ENCODE assay signal across 15 cellular contexts in the genomic region with DNA sequence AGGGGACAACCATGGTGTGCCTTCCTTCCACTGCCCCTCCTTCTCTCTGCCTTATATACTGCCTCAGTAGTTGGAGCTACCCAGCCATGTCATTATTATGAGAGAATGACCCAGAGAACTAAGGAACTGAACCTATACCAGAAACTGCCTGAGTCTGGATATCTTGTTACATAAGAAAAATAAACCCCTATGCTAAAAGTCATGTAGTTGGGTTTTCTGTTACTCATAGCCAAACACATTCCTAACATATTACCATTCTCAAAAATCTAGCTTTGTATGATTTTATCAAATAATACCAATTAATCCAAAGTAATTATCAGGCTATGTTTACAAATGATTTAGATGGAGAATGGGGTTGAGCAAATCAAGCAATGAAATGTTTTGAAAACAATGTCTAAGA. TPM values are rescaled to one million over a fixed set of nuclear protein-coding genes. Genes with fewer than 3 reads are reported as not detected.
DNase-seq lines count a peak whose midpoint lies in the region; ATAC-seq and TF ChIP-seq lines count a peak whose summit lies in the region.
"Had no signal": no experiment of that assay in that cellular context is flagged by ENCODE, and none has a peak within 500 bp of the region (broad histone marks: within the 10 kb centered on the region; RNA-seq: fewer than 3 reads in every experiment).

No MANE protein-coding gene starts in this region.

- H3K9me3 ChIP-seq in GM23248 (ENCODE audit: low read depth) (no peaks in the 10 kb centered on the region), adipocyte (ENCODE audit: control insufficient read depth, low read length) (no peaks in the 10 kb centered on the region), SJCRH30 (replicated peaks) (no peaks in the 10 kb centered on the region), left lung (no peaks in the 10 kb centered on the region)
- H3K9me3 ChIP-seq: Peyer's patch had no signal

- DNase-seq in GM23248 (peak; percentile 43), adipocyte (ENCODE audit: low read depth) (peak; percentile 30), fibroblast of mammary gland (ENCODE audit: low read depth) (peak; percentile 42), stromal cell of bone marrow (ENCODE audit: low read depth) (peak; percentile 40), SJCRH30 (no peak), left lung (no peak)
- DNase-seq in stimulated activated CD4-positive, alpha-beta T cell treated with anti-CD3 and anti-CD28 coated beads, Interleukin-1b, Interleukin-23, amount 100 ng/mL, for 48 hours = no peak
- DNase-seq: CD8-positive, alpha-beta memory T cell; Karpas-422; NCI-H1930; NCI-H2171; NCI-H446 treated with DMSO at 0.1 percent for 48 hours; NCI-H774; Peyer's patch; SHP77 treated with DMSO at 0.1 percent for 48 hours had no signal

- in situ Hi-C loops in GM23248 (cut with MboI) = no loop called here

- H2AFZ ChIP-seq in GM23248 = no peak overlapping the region

- no peaks in the 10 kb centered on the region for H4K20me1 ChIP-seq in GM23248 (ENCODE audit: insufficient read depth)

- no peaks in the 10 kb centered on the region; the same call in 1 of the 2 replicates for H3K9me2 ChIP-seq in GM23248 (ENCODE audit: insufficient read depth)

- H3K9ac ChIP-seq in GM23248 (no peak overlapping the region), adipocyte (ENCODE audit: low read length) (no peak overlapping the region)

- TF ChIP-seq CTCF in fibroblast of mammary gland (conservative IDR thresholded peaks at IDR 0.05; ENCODE audit: control insufficient read depth, insufficient read depth, low read depth, low read length) (no peak), left lung (IDR thresholded peaks at IDR 0.05) (no peak)

- intact Hi-C loops in left lung (cut with DNase I) = no loop called here

- H3K36me3 ChIP-seq in GM23248 (ENCODE audit: low read depth) (no peaks in the 10 kb centered on the region), adipocyte (ENCODE audit: control insufficient read depth, insufficient read depth, low read length, severe bottlenecking) (no peaks in the 10 kb centered on the region), SJCRH30 (no peaks in the 10 kb centered on the region), left lung (no peaks in the 10 kb centered on the region)
- H3K36me3 ChIP-seq: Peyer's patch had no signal

- no peak for ATAC-seq in left lung

- H3F3A ChIP-seq in GM23248 (ENCODE audit: insufficient read depth) = peaks cover 26% of the 10 kb centered on the region

- 0 out of 2 replicates have a peak overlapping the region, but pooled peaks have one; percentile 15 for H3K27ac ChIP-seq in GM23248
- H3K27ac ChIP-seq in SJCRH30 = no peak overlapping the region
- no peak overlapping the region for H3K27ac ChIP-seq in left lung
- H3K27ac ChIP-seq: Peyer's patch had no signal

- no peak overlapping the region for H3K4me3 ChIP-seq in GM23248
- H3K4me3 ChIP-seq in adipocyte (ENCODE audit: low read length) = no peak overlapping the region
- no peak overlapping the region for H3K4me3 ChIP-seq in fibroblast of mammary gland (ENCODE audit: control insufficient read depth, low read depth, low read length)
- H3K4me3 ChIP-seq in SJCRH30 = no peak overlapping the region
- no peak overlapping the region for H3K4me3 ChIP-seq in left lung
- H3K4me3 ChIP-seq: Peyer's patch had no signal

- H3K4me2 ChIP-seq in GM23248 (ENCODE audit: unreplicated experiment) = no peak overlapping the region

- H3K27me3 ChIP-seq in GM23248 (replicated peaks; ENCODE audit: insufficient read depth) (no peaks in the 10 kb centered on the region), adipocyte (replicated peaks; ENCODE audit: control insufficient read depth, insufficient read depth, low read length) (no peaks in the 10 kb centered on the region), SJCRH30 (no peaks in the 10 kb centered on the region), left lung (no peaks in the 10 kb centered on the region)
- H3K27me3 ChIP-seq: Peyer's patch had no signal

- H3K4me1 ChIP-seq in GM23248 (ENCODE audit: insufficient read depth) (peaks cover 42% of the 10 kb centered on the region), adipocyte (ENCODE audit: control insufficient read depth, insufficient read depth, low read length) (peaks cover 33% of the 10 kb centered on the region), SJCRH30 (peaks cover 17% of the 10 kb centered on the region), left lung (no peaks in the 10 kb centered on the region)
- H3K4me1 ChIP-seq: Peyer's patch had no signal

- no peaks in the 10 kb centered on the region for H3K79me2 ChIP-seq in GM23248 (ENCODE audit: insufficient read depth)

RNA-seq across cellular contexts. Expression of a gene that starts 15.0 kb away (rescaled TPM):
- 22.5 and 43.0 TPM in 2 replicates for total RNA-seq in GM23248 (2014; rRNA removed; shearing (Covaris generic))
- polyA plus RNA-seq in GM23248 (2016; fragmentation: Nextera tagmentation; extraction: Ambion mirVana) = 35.8 and 39.4 TPM in 2 replicates
- 6.0 and 6.7 TPM in 2 replicates for total RNA-seq in SJCRH30 (2014; rRNA removed; shearing (Covaris generic))
- 10 to 100 TPM; 31.0 to 41.8 TPM for total RNA-seq in left lung

Comparison
In these comparisons a context has a peak if more than half of its experiments do, and no peak if none do; other contexts are left out.
1. DNase-seq: peak in GM23248 (single experiment), adipocyte (single experiment), fibroblast of mammary gland (single experiment) and stromal cell of bone marrow (single experiment); none in SJCRH30 (0 of 2), left lung (0 of 2) and stimulated activated CD4-positive, alpha-beta T cell treated with anti-CD3 and anti-CD28 coated beads, Interleukin-1b, Interleukin-23, amount 100 ng/mL, for 48 hours (single experiment).